ENCODE assay signal across 8 cellular contexts in the genomic region with DNA sequence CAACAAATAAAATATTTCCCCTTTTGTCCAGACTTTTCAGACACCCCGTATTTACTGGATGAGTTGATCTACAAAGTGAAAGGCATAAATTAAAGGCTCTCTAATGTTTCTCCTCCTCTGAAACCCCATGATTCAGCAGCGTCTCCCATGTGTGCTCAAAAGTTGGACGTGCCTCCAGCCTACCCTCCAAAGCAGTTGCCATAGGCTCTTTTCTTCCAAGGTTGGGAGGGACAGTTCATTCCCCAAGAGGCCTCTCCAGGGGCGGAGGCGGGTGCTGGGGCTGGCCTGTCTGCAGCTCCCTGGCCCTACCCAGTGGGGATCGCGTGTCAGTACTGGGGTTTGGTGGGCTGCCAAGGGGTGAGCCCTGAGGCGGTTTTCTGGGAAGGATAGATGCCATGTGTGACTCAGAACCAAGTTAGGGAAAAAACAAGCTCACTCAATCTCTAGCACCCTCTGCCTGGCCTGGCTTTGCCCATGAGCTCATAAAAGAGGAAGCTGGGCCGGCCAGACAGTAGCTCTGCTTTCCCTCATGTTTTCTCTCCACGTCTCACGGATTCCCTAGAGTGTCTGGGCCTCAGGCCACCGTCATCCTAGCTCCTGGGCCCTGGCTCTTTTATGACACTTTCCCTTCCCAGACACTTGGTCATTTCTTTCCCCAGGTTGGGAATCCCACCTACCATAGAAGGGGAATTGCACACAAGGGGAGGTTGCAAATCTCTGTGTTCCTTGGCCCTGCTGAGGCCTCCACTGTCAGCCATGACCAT.
DNase-seq lines count a peak whose midpoint lies in the region; ATAC-seq and TF ChIP-seq lines count a peak whose summit lies in the region.

No MANE protein-coding gene starts in this region.

- no peaks in the 10 kb centered on the region for H3K36me3 Mint-ChIP-seq in stimulated activated effector memory CD8-positive, alpha-beta T cell treated with anti-CD3 and anti-CD28 coated beads, Interleukin-12 subunit alpha, Interleukin-12 subunit beta, amount 100 ng/mL, for 72 hours

- TF ChIP-seq EP300 in Ishikawa (IDR thresholded peaks at IDR 0.05; ENCODE audit: borderline replicate concordance) = peak; percentile 96

- peak; percentile 10 for TF ChIP-seq CTCF in astrocyte of the cerebellum (IDR thresholded peaks at IDR 0.05; ENCODE audit: low read depth, low read length, missing control alignments)

- no peaks in the 10 kb centered on the region for H3K9me3 Mint-ChIP-seq in stimulated activated effector memory CD8-positive, alpha-beta T cell treated with anti-CD3 and anti-CD28 coated beads, Interleukin-12 subunit alpha, Interleukin-12 subunit beta, amount 100 ng/mL, for 72 hours

- H3K27ac Mint-ChIP-seq in stimulated activated effector memory CD8-positive, alpha-beta T cell treated with anti-CD3 and anti-CD28 coated beads, Interleukin-12 subunit alpha, Interleukin-12 subunit beta, amount 100 ng/mL, for 72 hours = peak overlapping the region; percentile 74

- peaks cover 32% of the 10 kb centered on the region for H3K4me1 Mint-ChIP-seq in stimulated activated effector memory CD8-positive, alpha-beta T cell treated with anti-CD3 and anti-CD28 coated beads, Interleukin-12 subunit alpha, Interleukin-12 subunit beta, amount 100 ng/mL, for 72 hours

- no peak overlapping the region for H3K4me3 ChIP-seq in astrocyte of the cerebellum (ENCODE audit: low read depth, low read length)

- TF ChIP-seq RAD21 in Ishikawa (IDR thresholded peaks at IDR 0.05; ENCODE audit: low read depth) = peak; percentile 10; the same call in 1 of the 2 replicates

- DNase-seq in AG08395 (ENCODE audit: low spot score) = peak; percentile 94
- DNase-seq in astrocyte of the cerebellum (ENCODE audit: low read depth) = peak; percentile 97
- peak; percentile 97 for DNase-seq in islet precursor cell
- no peak for DNase-seq in stimulated activated effector memory CD8-positive, alpha-beta T cell treated with anti-CD3 and anti-CD28 coated beads, Interleukin-12 subunit alpha, Interleukin-12 subunit beta, amount 100 ng/mL, for 72 hours (ENCODE audit: low spot score in 2 of 2)
- no peak for DNase-seq in NCI-H128 (lab: John Stamatoyannopoulos, UW; ENCODE audit: unreplicated experiment)
- DNase-seq in activated gamma-delta T cell (lab: John Stamatoyannopoulos, UW) = no peak

- in situ Hi-C loops in astrocyte of the cerebellum (cut with HindIII; ENCODE audit: low sequenced_read_pairs) = no loop called here

- no peak overlapping the region for H3K4me3 Mint-ChIP-seq in stimulated activated effector memory CD8-positive, alpha-beta T cell treated with anti-CD3 and anti-CD28 coated beads, Interleukin-12 subunit alpha, Interleukin-12 subunit beta, amount 100 ng/mL, for 72 hours

- ATAC-seq in stimulated activated effector memory CD8-positive, alpha-beta T cell treated with anti-CD3 and anti-CD28 coated beads, Interleukin-12 subunit alpha, Interleukin-12 subunit beta, amount 100 ng/mL, for 72 hours = no peak
- no peak for ATAC-seq in HG02970 (IDR thresholded peaks at IDR 0.05; ENCODE audit: low FRiP score, unreplicated experiment)

TF ChIP-seq in Ishikawa, 13 proteins besides CTCF, POLR2A, EP300 and RAD21:
- TF ChIP-seq, protein P1, sequence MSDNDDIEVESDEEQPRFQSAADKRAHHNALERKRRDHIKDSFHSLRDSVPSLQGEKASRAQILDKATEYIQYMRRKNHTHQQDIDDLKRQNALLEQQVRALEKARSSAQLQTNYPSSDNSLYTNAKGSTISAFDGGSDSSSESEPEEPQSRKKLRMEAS (IDR thresholded peaks at IDR 0.05) = peak; percentile 90
- TF ChIP-seq, protein P2, sequence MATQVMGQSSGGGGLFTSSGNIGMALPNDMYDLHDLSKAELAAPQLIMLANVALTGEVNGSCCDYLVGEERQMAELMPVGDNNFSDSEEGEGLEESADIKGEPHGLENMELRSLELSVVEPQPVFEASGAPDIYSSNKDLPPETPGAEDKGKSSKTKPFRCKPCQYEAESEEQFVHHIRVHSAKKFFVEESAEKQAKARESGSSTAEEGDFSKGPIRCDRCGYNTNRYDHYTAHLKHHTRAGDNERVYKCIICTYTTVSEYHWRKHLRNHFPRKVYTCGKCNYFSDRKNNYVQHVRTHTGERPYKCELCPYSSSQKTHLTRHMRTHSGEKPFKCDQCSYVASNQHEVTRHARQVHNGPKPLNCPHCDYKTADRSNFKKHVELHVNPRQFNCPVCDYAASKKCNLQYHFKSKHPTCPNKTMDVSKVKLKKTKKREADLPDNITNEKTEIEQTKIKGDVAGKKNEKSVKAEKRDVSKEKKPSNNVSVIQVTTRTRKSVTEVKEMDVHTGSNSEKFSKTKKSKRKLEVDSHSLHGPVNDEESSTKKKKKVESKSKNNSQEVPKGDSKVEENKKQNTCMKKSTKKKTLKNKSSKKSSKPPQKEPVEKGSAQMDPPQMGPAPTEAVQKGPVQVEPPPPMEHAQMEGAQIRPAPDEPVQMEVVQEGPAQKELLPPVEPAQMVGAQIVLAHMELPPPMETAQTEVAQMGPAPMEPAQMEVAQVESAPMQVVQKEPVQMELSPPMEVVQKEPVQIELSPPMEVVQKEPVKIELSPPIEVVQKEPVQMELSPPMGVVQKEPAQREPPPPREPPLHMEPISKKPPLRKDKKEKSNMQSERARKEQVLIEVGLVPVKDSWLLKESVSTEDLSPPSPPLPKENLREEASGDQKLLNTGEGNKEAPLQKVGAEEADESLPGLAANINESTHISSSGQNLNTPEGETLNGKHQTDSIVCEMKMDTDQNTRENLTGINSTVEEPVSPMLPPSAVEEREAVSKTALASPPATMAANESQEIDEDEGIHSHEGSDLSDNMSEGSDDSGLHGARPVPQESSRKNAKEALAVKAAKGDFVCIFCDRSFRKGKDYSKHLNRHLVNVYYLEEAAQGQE (IDR thresholded peaks at IDR 0.05; ENCODE audit: low read depth) = no peak
- TF ChIP-seq, protein P3, sequence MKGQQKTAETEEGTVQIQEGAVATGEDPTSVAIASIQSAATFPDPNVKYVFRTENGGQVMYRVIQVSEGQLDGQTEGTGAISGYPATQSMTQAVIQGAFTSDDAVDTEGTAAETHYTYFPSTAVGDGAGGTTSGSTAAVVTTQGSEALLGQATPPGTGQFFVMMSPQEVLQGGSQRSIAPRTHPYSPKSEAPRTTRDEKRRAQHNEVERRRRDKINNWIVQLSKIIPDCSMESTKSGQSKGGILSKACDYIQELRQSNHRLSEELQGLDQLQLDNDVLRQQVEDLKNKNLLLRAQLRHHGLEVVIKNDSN (IDR thresholded peaks at IDR 0.05) = 0 out of 2 replicates have a peak, but pooled peaks have one; percentile 18
- TF ChIP-seq NFIC (IDR thresholded peaks at IDR 0.05) = peak; percentile 96
- TF ChIP-seq TAF1 (IDR thresholded peaks at IDR 0.05; ENCODE audit: low read depth) = peak; percentile 22; the same call in 1 of the 2 replicates
- TF ChIP-seq YY1 (IDR thresholded peaks at IDR 0.05; ENCODE audit: low read depth) = peak; percentile 42; the same call in 1 of the 2 replicates
- no peak for TF ChIP-seq CEBPB (IDR thresholded peaks at IDR 0.05)
- peak; percentile 95 for TF ChIP-seq TCF12 (IDR thresholded peaks at IDR 0.05; ENCODE audit: low read depth)
- peak; percentile 87 for TF ChIP-seq FOXM1 (IDR thresholded peaks at IDR 0.05; ENCODE audit: borderline replicate concordance, low read depth)
- TF ChIP-seq TEAD4 (IDR thresholded peaks at IDR 0.05) = no peak; the same call in 1 of the 2 replicates

Comparison
In these comparisons a context has a peak if more than half of its experiments do, and no peak if none do; other contexts are left out.
1. DNase-seq: peak in AG08395 (single experiment), astrocyte of the cerebellum (single experiment) and islet precursor cell (single experiment); none in stimulated activated effector memory CD8-positive, alpha-beta T cell treated with anti-CD3 and anti-CD28 coated beads, Interleukin-12 subunit alpha, Interleukin-12 subunit beta, amount 100 ng/mL, for 72 hours (0 of 2), NCI-H128 (single experiment) and activated gamma-delta T cell (single experiment).